8 cellular contexts compared by ENCODE assay signal in genomic region chr5:113022661-113023060, GRCh38. TPM values are rescaled to one million over a fixed set of nuclear protein-coding genes. Genes with fewer than 3 reads are reported as not detected.
DNase-seq lines count a peak whose midpoint lies in the region; ATAC-seq and TF ChIP-seq lines count a peak whose summit lies in the region.

No MANE protein-coding gene starts in this region.

- TF ChIP-seq CTCF in OCI-LY7 (conservative IDR thresholded peaks at IDR 0.05; ENCODE audit: low read length): no peak
- no peak for TF ChIP-seq CTCF in lower lobe of right lung (IDR thresholded peaks at IDR 0.05)

- no peaks in the 10 kb centered on the region for H3K79me2 ChIP-seq in OCI-LY7 (ENCODE audit: insufficient read depth, low read depth, low read length)

- H3K4me3 ChIP-seq in OCI-LY7 (ENCODE audit: low read depth, low read length, poor library complexity, severe bottlenecking) (peak overlapping the region; percentile 43), lower lobe of right lung (no peak overlapping the region)

- DNase-seq in OCI-LY7 (ENCODE audit: low spot score) (peak; percentile 73), lower lobe of right lung (no peak), putamen (ENCODE audit: low spot score) (no peak), NCI-H524 (lab: John Stamatoyannopoulos, UW) (no peak), substantia nigra (lab: John Stamatoyannopoulos, UW) (no peak), UCSD-AML1 (lab: John Stamatoyannopoulos, UW; ENCODE audit: unreplicated experiment) (no peak)

- peak overlapping the region; percentile 68 for H3K4me2 ChIP-seq in OCI-LY7 (ENCODE audit: low read length)

- no peaks in the 10 kb centered on the region for H3K27me3 ChIP-seq in lower lobe of right lung (ENCODE audit: low read depth)

- BruUV-seq in OCI-LY7 (replicated peaks; lab: Mats Ljungman, UMichigan): no TSS peak

- POLR2A ChIA-PET in OCI-LY7 (lab: Charles Lee): interaction anchor here (0.6 to 1.4 kb wide), 3 partner anchors 9 to 140 kb away, joined by 3 to 6 read pairs (median 3); no protein-coding TSS in a partner anchor

- intact Hi-C loops in OCI-LY7 (cut with micrococcal nuclease; ENCODE audit: unreplicated experiment): no loop called here
- intact Hi-C loops in lower lobe of right lung (cut with DNase I): no loop called here

- H4K20me1 ChIP-seq in OCI-LY7 (ENCODE audit: insufficient read depth, low read length): no peaks in the 10 kb centered on the region

- H3K9me2 ChIP-seq in OCI-LY7 (ENCODE audit: insufficient read depth, low read length): no peaks in the 10 kb centered on the region

- H3K4me1 ChIP-seq in OCI-LY7 (ENCODE audit: insufficient read depth, low read length, poor library complexity, severe bottlenecking): peaks cover 31% of the 10 kb centered on the region
- peaks cover 18% of the 10 kb centered on the region for H3K4me1 ChIP-seq in lower lobe of right lung

- peak overlapping the region; percentile 52 for H3K27ac ChIP-seq in OCI-LY7 (ENCODE audit: low read depth, low read length, poor library complexity, severe bottlenecking)
- H3K27ac ChIP-seq in lower lobe of right lung: no peak overlapping the region
- H3K27ac ChIP-seq in substantia nigra (ENCODE audit: low read depth, low read length, poor library complexity, severe bottlenecking): no peak overlapping the region

- ATAC-seq in GM18873 (IDR thresholded peaks at IDR 0.05; ENCODE audit: low FRiP score, unreplicated experiment) (peak; percentile 73), HG02678 (IDR thresholded peaks at IDR 0.05; ENCODE audit: unreplicated experiment) (peak; percentile 88), lower lobe of right lung (peak; percentile 44 to 70)

- H3K9me3 ChIP-seq in OCI-LY7 (ENCODE audit: low read length) (no peaks in the 10 kb centered on the region), lower lobe of right lung (no peaks in the 10 kb centered on the region)

- H3K36me3 ChIP-seq in OCI-LY7 (ENCODE audit: insufficient read depth, low read length) (peaks cover 57% of the 10 kb centered on the region), lower lobe of right lung (peaks cover 49% of the 10 kb centered on the region)

- CTCF ChIA-PET in OCI-LY7 (lab: Charles Lee; ENCODE audit: unreplicated experiment): no interaction called here

- H2AFZ ChIP-seq in OCI-LY7 (ENCODE audit: low read length): no peak overlapping the region

RNA-seq across cellular contexts. Expression of gene DCP2, which starts 46.1 kb away (rescaled TPM):
- 69.3 and 81.3 TPM in 2 replicates for total RNA-seq in OCI-LY7 (2014; rRNA removed; shearing (Covaris generic))
- 139 and 158 TPM in 2 replicates for total RNA-seq in OCI-LY7 (2022)
- 77.8 TPM for total RNA-seq in lower lobe of right lung
